In the genomic region with DNA sequence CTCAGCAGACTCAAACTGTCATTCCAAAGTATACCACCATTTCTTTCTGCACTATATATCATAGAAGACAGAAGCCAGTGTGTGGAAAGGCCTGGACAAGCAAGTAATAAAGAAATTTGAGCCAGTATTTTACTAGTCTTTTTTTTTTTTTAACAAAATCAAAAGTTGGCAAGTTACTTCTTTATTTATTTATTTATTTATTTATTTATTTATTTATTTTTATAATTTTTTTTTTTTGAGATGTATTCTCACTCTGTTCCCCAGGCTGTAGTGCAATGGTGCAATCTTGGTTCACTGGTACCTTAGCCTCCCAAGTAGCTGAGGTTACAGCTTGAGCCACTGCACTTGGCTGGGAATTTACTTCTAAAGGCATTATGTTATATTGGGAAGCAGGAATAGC, we compare ENCODE assay signal across 1 cellular context.
TF ChIP-seq lines count a peak whose summit lies in the region.

No MANE protein-coding gene starts in this region.

TF ChIP-seq in liver, 16 proteins besides CTCF, POLR2A, EP300 and RAD21 (continued from another document):
- TF ChIP-seq, protein P1, sequence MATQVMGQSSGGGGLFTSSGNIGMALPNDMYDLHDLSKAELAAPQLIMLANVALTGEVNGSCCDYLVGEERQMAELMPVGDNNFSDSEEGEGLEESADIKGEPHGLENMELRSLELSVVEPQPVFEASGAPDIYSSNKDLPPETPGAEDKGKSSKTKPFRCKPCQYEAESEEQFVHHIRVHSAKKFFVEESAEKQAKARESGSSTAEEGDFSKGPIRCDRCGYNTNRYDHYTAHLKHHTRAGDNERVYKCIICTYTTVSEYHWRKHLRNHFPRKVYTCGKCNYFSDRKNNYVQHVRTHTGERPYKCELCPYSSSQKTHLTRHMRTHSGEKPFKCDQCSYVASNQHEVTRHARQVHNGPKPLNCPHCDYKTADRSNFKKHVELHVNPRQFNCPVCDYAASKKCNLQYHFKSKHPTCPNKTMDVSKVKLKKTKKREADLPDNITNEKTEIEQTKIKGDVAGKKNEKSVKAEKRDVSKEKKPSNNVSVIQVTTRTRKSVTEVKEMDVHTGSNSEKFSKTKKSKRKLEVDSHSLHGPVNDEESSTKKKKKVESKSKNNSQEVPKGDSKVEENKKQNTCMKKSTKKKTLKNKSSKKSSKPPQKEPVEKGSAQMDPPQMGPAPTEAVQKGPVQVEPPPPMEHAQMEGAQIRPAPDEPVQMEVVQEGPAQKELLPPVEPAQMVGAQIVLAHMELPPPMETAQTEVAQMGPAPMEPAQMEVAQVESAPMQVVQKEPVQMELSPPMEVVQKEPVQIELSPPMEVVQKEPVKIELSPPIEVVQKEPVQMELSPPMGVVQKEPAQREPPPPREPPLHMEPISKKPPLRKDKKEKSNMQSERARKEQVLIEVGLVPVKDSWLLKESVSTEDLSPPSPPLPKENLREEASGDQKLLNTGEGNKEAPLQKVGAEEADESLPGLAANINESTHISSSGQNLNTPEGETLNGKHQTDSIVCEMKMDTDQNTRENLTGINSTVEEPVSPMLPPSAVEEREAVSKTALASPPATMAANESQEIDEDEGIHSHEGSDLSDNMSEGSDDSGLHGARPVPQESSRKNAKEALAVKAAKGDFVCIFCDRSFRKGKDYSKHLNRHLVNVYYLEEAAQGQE (IDR thresholded peaks at IDR 0.05), result no peak
- TF ChIP-seq RXRA (IDR thresholded peaks at IDR 0.05) (no peak), FOXA2 (IDR thresholded peaks at IDR 0.05) (no peak), NR2F2 (IDR thresholded peaks at IDR 0.05) (no peak), TAF1 (conservative IDR thresholded peaks at IDR 0.05) (no peak), YY1 (IDR thresholded peaks at IDR 0.05) (no peak), ATF3 (IDR thresholded peaks at IDR 0.05) (no peak), HNF4A (conservative IDR thresholded peaks at IDR 0.05) (no peak)
TF ChIP-seq in liver: peak in this region for 0.
